Comparison of ENCODE assay signal across 25 cellular contexts in the genomic region with DNA sequence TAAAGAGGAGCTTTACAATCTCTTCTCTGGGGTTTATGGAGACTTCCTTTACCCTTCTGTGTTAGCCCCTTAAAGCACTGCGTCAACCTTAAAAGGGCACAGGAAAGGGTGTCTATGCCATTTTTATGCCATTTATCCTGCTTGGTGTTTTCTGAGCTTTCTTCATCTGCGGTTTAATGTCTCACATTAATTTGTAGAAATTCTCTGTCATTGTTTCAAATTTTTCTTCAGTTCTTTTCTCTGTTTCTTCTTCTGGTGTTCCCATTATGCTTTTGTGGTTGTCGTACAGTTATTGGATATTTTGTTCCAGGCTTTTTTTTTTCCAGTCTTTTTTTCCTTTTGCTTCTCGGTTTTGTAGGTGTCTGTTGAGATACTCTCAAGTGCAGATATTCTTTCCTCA.
DNase-seq lines count a peak whose midpoint lies in the region; ATAC-seq, FAIRE-seq and TF ChIP-seq lines count a peak whose summit lies in the region.
"Had no signal": no experiment of that assay in that cellular context is flagged by ENCODE, and none has a peak within 500 bp of the region (broad histone marks: within the 10 kb centered on the region; RNA-seq: fewer than 3 reads in every experiment).

No MANE protein-coding gene starts in this region.

- CTCF ChIA-PET in HEK293 (lab: Yijun Ruan, JAX) = interaction anchor here (0.6 to 1.6 kb wide), 3 partner anchors 43 to 94 kb away, joined by 3 to 4 read pairs (median 3); no protein-coding TSS in a partner anchor
- CTCF ChIA-PET in K562 (lab: Yijun Ruan, JAX; ENCODE audit: low intra/inter-chr PET ratio) = no interaction called here

- in situ Hi-C loops in K562 (cut with MboI) (no loop called here), G401 (cut with HindIII; ENCODE audit: low sequenced_read_pairs) (no loop called here)

- TF ChIP-seq EP300 in K562 (IDR thresholded peaks at IDR 0.05; ENCODE audit: low read length) = no peak

- no peaks in the 10 kb centered on the region for H3K9me1 ChIP-seq in K562 (ENCODE audit: control insufficient read depth, insufficient read depth, low read length)

- TF ChIP-seq POLR2A in GM12892 (IDR thresholded peaks at IDR 0.05; ENCODE audit: low read depth, low read length) (no peak), K562 (conservative IDR thresholded peaks at IDR 0.05) (no peak)

- H3K4me1 ChIP-seq in HEK293 (ENCODE audit: control insufficient read depth, insufficient read depth, low read length) (peaks cover 7% of the 10 kb centered on the region; the same call in 1 of the 2 replicates), K562 (replicated peaks in 1 of 2; ENCODE audit: control insufficient read depth in 2 of 2, insufficient read depth in 2 of 2, low read length in 2 of 2) (peaks cover 7 to 10% of the 10 kb centered on the region in 2 experiments)
- H3K4me1 ChIP-seq: BE2C had no signal

- H3K9ac ChIP-seq in K562 (ENCODE audit: insufficient read depth in 1 of 2, low read depth in 2 of 2, low read length in 2 of 2) = no peak overlapping the region
- H3K9ac ChIP-seq: BLaER1 had no signal

- DNase-seq in GM12892 (ENCODE audit: insufficient read length) (no peak), K562 (ENCODE audit: extremely low read depth in 1 of 4, low spot score in 3 of 4) (no peak), G401 (ENCODE audit: low spot score) (no peak), RCC 7860 (ENCODE audit: low spot score) (no peak)
- DNase-seq: 8988T; ACHN; BE2C; C1 segment of cervical spinal cord; CD4-positive, alpha-beta memory T cell; CD4-positive, CD25-positive, alpha-beta regulatory T cell; CD8-positive, alpha-beta memory T cell; COR-L47; DMS 273 treated with DMSO at 0.1 percent for 48 hours; DMS153; DMS53; DMS79; DND-41; EL; GF-D8 had no signal

- H2AFZ ChIP-seq in K562 (ENCODE audit: low read depth, low read length) = no peak overlapping the region

- TF ChIP-seq RAD21 in K562 (CRISPR knock-in tag; conservative IDR thresholded peaks at IDR 0.05 in 1 of 2, IDR thresholded peaks at IDR 0.05 in 1 of 2) = no peak

- no peaks in the 10 kb centered on the region for H4K20me1 ChIP-seq in K562 (replicated peaks; ENCODE audit: control insufficient read depth, insufficient read depth, low read length)
- H4K20me1 ChIP-seq: BLaER1 had no signal

- POLR2A ChIA-PET in HEK293 (lab: Yijun Ruan, JAX) (interaction anchor here (0.7 to 1.7 kb wide), 2 partner anchors 76 to 332 kb away, joined by 4 read pairs; no protein-coding TSS in a partner anchor), K562 (lab: Yijun Ruan, JAX) (interaction anchor here (0.6 to 2.1 kb wide), 4 partner anchors 8 to 393 kb away, joined by 3 to 5 read pairs (median 3); no protein-coding TSS in a partner anchor)

- H3K27ac ChIP-seq in HEK293 (ENCODE audit: extremely low read depth, low read depth, low read length) (no peak overlapping the region), K562 (ENCODE audit: extremely low read depth, low read depth, low read length) (no peak overlapping the region)
- H3K27ac ChIP-seq: BLaER1 had no signal

- no peaks in the 10 kb centered on the region for H3K9me3 ChIP-seq in HEK293 (ENCODE audit: control insufficient read depth, insufficient read depth, low read depth, low read length)
- H3K9me3 ChIP-seq in K562 (replicated peaks; ENCODE audit: control insufficient read depth, insufficient read depth, low read depth, low read length) = no peaks in the 10 kb centered on the region
- H3K9me3 ChIP-seq: BE2C, BLaER1 had no signal

- FAIRE-seq in GM12892 (lab: Jason Lieb, UNC) = peak; percentile 21
- no peak for FAIRE-seq in K562 (lab: Jason Lieb, UNC)
- no peak for FAIRE-seq in RCC 7860 (lab: Jason Lieb, UNC)
- FAIRE-seq: A204.1, G401.6, GM18507 had no signal

- TF ChIP-seq CTCF in HEK293 (tag by site-specific recombination; IDR thresholded peaks at IDR 0.05) (no peak), K562 (IDR thresholded peaks at IDR 0.05 in 2 of 3, conservative IDR thresholded peaks at IDR 0.05 in 1 of 3; ENCODE audit: insufficient read depth in 2 of 3, low read depth in 1 of 3, low read length in 3 of 3) (no peak)

- intact Hi-C loops in K562 (cut with micrococcal nuclease) = loop anchor here (5.0 kb wide), 1 partner anchor 77 kb away; no protein-coding TSS in a partner anchor

- ATAC-seq in K562 = no peak
- ATAC-seq in HG03159 (IDR thresholded peaks at IDR 0.05; ENCODE audit: unreplicated experiment) = no peak

- H3K36me3 ChIP-seq in HEK293 (ENCODE audit: control insufficient read depth in 2 of 2, insufficient read depth in 1 of 2, low read length in 2 of 2) = peaks cover 0 to 3% of the 10 kb centered on the region in 2 experiments; a peak in 1 of 3 replicates
- H3K36me3 ChIP-seq in K562 (ENCODE audit: control insufficient read depth, insufficient read depth, low read length) = no peaks in the 10 kb centered on the region; the same call in 2 of the 3 replicates
- H3K36me3 ChIP-seq: BE2C, BLaER1 had no signal

- no TSS peak for BruUV-seq in K562 (replicated peaks; lab: Mats Ljungman, UMichigan)

- peaks cover 17% of the 10 kb centered on the region for H3K79me2 ChIP-seq in K562 (ENCODE audit: control insufficient read depth, insufficient read depth, low read length)

- WGBS in K562 (ENCODE audit: insufficient coverage, low coverage, missing lambda C conversion rate) = 65% methylated on average over 4 of the region's 4 CpGs

- no peaks in the 10 kb centered on the region for H3K27me3 ChIP-seq in K562 (ENCODE audit: control insufficient read depth in 2 of 2, insufficient read depth in 2 of 2, low read length in 2 of 2)
- H3K27me3 ChIP-seq: BE2C, BLaER1 had no signal

- H3K4me3 ChIP-seq in HEK293 (ENCODE audit: low read depth, low read length) (no peak overlapping the region), K562 (no peak overlapping the region)
- H3K4me3 ChIP-seq: BLaER1 had no signal

- H3K4me2 ChIP-seq in K562 (ENCODE audit: insufficient read depth, low read length) = no peak overlapping the region
- H3K4me2 ChIP-seq: BLaER1 had no signal

TF ChIP-seq in HEK293, 187 proteins besides CTCF, POLR2A, EP300 and RAD21 (continues in another document):
- TF ChIP-seq ZNF558 (tag by site-specific recombination; IDR thresholded peaks at IDR 0.05) (peak; percentile 99), GFI1B (tag by site-specific recombination; IDR thresholded peaks at IDR 0.05) (no peak), SP2 (tag by site-specific recombination; IDR thresholded peaks at IDR 0.05) (no peak), ZNF112 (tag by site-specific recombination; IDR thresholded peaks at IDR 0.05) (no peak), KLF8 (tag by site-specific recombination; IDR thresholded peaks at IDR 0.05) (no peak), ZNF777 (tag by site-specific recombination; IDR thresholded peaks at IDR 0.05; ENCODE audit: borderline replicate concordance) (no peak)
- TF ChIP-seq, protein P1, sequence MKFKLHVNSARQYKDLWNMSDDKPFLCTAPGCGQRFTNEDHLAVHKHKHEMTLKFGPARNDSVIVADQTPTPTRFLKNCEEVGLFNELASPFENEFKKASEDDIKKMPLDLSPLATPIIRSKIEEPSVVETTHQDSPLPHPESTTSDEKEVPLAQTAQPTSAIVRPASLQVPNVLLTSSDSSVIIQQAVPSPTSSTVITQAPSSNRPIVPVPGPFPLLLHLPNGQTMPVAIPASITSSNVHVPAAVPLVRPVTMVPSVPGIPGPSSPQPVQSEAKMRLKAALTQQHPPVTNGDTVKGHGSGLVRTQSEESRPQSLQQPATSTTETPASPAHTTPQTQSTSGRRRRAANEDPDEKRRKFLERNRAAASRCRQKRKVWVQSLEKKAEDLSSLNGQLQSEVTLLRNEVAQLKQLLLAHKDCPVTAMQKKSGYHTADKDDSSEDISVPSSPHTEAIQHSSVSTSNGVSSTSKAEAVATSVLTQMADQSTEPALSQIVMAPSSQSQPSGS (tag by site-specific recombination; IDR thresholded peaks at IDR 0.05; ENCODE audit: low read depth) = no peak

TF ChIP-seq in K562, 482 proteins besides CTCF, POLR2A, EP300 and RAD21:
- TF ChIP-seq ARHGAP35 (IDR thresholded peaks at IDR 0.05; ENCODE audit: partially characterized antibody) (peak; percentile 21), NCOA6 (IDR thresholded peaks at IDR 0.05) (no peak)
